10 cellular contexts compared by ENCODE assay signal in the genomic region with DNA sequence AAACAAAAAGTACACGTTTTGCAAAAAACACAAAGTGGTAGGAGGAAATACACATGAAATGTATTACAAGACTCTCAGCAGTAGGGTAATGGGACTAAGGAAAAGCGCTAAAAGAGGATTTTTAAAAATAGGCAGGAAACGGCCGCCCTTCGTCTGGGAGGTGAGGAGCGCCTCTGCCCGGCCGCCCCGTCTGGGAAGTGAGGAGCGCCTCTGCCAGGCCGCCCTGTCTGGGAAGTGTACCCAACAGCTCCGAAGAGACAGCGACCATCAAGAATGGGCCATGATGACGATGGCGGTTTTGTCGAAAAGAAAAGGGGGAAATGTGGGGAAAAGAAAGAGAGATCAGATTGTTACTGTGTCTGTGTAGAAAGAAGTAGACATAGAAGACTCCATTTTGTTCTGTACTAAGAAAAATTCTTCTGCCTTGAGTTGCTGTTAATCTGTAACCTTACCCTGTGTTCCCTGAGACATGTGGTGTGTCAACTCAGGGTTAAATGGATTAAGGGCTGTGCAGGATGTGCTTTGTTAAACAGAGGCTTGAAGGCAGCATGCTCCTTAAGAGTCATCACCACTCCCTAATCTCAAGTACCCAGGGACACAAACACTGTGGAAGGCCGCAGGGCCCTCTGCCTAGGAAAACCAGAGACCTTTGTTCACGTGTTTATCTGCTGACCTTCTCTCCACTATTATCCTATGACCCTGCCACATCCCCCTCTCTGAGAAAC. TPM values are rescaled to one million over a fixed set of nuclear protein-coding genes. Genes with fewer than 3 reads are reported as not detected.
DNase-seq lines count a peak whose midpoint lies in the region; FAIRE-seq and TF ChIP-seq lines count a peak whose summit lies in the region.
"Not testable (repeated sequence)": the region's sequence is repeated elsewhere in the genome, so short reads cannot be mapped to it uniquely, and the experiment has no call there.
"Had no signal": no experiment of that assay in that cellular context is flagged by ENCODE, and none has a peak within 500 bp of the region (broad histone marks: within the 10 kb centered on the region; RNA-seq: fewer than 3 reads in every experiment).

No MANE protein-coding gene starts in this region.

- H3K36me3 Mint-ChIP-seq in nephron progenitor cell (ENCODE audit: low read depth); type B pancreatic cell: not testable (repeated sequence)

- not testable (repeated sequence) for BruUV-seq in A673 (replicated peaks; lab: Mats Ljungman, UMichigan)

- peak overlapping the region; percentile 52 for H3K27ac Mint-ChIP-seq in nephron progenitor cell
- peak overlapping the region; percentile 82 for H3K27ac Mint-ChIP-seq in type B pancreatic cell

- FAIRE-seq in kidney (lab: Jason Lieb, UNC) = not testable (repeated sequence)

- DNase-seq in A673 (ENCODE audit: low spot score) (peak; percentile 60), DMS79 treated with DMSO at 0.1 percent for 48 hours (lab: John Stamatoyannopoulos, UW) (peak; percentile 4), NCI-H82 (lab: John Stamatoyannopoulos, UW) (peak; percentile 87), amniotic epithelial cell (ENCODE audit: low read depth) (peak; percentile 64), kidney (peak; percentile 10)
- DNase-seq in nephron progenitor cell; type B pancreatic cell (ENCODE audit: extremely low spot score, unreplicated experiment): not testable (repeated sequence)

- not testable (repeated sequence) for H3K4me1 ChIP-seq in A673 (ENCODE audit: insufficient read depth, low read length, poor library complexity, severe bottlenecking); esophagus (ENCODE audit: control insufficient read depth in 2 of 2, insufficient read depth in 2 of 2, low read length in 1 of 2); kidney (ENCODE audit: control insufficient read depth in 1 of 2, insufficient read depth in 1 of 2, low read depth in 1 of 2, low read length in 2 of 2)

- H3K9ac ChIP-seq in kidney (ENCODE audit: low read length in 2 of 2) = not testable (repeated sequence)

- peaks cover 16% of the 10 kb centered on the region for H3K4me1 Mint-ChIP-seq in nephron progenitor cell
- not testable (repeated sequence) for H3K4me1 Mint-ChIP-seq in type B pancreatic cell (ENCODE audit: unreplicated experiment)

- WGBS in esophagus, 2 donors = 79 to 86% methylated on average over 13 to 14 of the region's 18 CpGs

- intact Hi-C loops in A673 (cut with micrococcal nuclease; ENCODE audit: unreplicated experiment) = not testable (repeated sequence)
- intact Hi-C loops in kidney (cut with DNase I) = loop anchor here (10.0 kb wide), 1 partner anchor 53 kb away; no protein-coding TSS in a partner anchor

- POLR2A ChIA-PET in A673 (lab: Charles Lee; ENCODE audit: low non-redundant PET) = not testable (repeated sequence)

- not testable (repeated sequence) for H3K36me3 ChIP-seq in A673 (ENCODE audit: insufficient read depth, low read length, poor library complexity, severe bottlenecking); esophagus (ENCODE audit: control insufficient read depth in 2 of 2, insufficient read depth in 2 of 2, low read length in 1 of 2); kidney (ENCODE audit: control insufficient read depth in 1 of 2, insufficient read depth in 2 of 2, low read length in 2 of 2)

- not testable (repeated sequence) for H3K9me3 ChIP-seq in A673 (ENCODE audit: low read depth, low read length, poor library complexity, severe bottlenecking); esophagus (ENCODE audit: control insufficient read depth in 2 of 2, insufficient read depth in 1 of 2, low read depth in 1 of 2, low read length in 1 of 2); kidney (ENCODE audit: control insufficient read depth in 1 of 2, low read length in 2 of 2)

- not testable (repeated sequence) for H3K27me3 ChIP-seq in A673 (replicated peaks; ENCODE audit: insufficient read depth, low read depth, low read length, poor library complexity); esophagus (ENCODE audit: control insufficient read depth in 1 of 2, insufficient read depth in 2 of 2, low read length in 2 of 2)

- not testable (repeated sequence) for H3K9me3 Mint-ChIP-seq in nephron progenitor cell, type B pancreatic cell

- H3K27ac ChIP-seq in A673 (ENCODE audit: low read depth, low read length, poor library complexity, severe bottlenecking); kidney (ENCODE audit: low read depth in 2 of 2, low read length in 2 of 2): not testable (repeated sequence)
- H3K27ac ChIP-seq in esophagus (ENCODE audit: low read depth in 2 of 2, low read length in 1 of 2) = peak overlapping the region; percentile 50 to 64

- H3K4me3 Mint-ChIP-seq in nephron progenitor cell, type B pancreatic cell: not testable (repeated sequence)

- H3K27me3 Mint-ChIP-seq in nephron progenitor cell (ENCODE audit: low read depth, poor library complexity); type B pancreatic cell: not testable (repeated sequence)

- CTCF ChIA-PET in A673 (lab: Charles Lee) = not testable (repeated sequence)

- not testable (repeated sequence) for TF ChIP-seq CTCF in A673 (conservative IDR thresholded peaks at IDR 0.05; ENCODE audit: low read depth, low read length); kidney (IDR thresholded peaks at IDR 0.05; ENCODE audit: borderline replicate concordance, extremely low read depth, insufficient read depth); nephron progenitor cell (IDR thresholded peaks at IDR 0.05); type B pancreatic cell (conservative IDR thresholded peaks at IDR 0.05)

- not testable (repeated sequence) for H3K4me3 ChIP-seq in A673 (ENCODE audit: low read depth, low read length, poor library complexity, severe bottlenecking); esophagus (ENCODE audit: low read depth in 1 of 2, low read length in 2 of 2); kidney (ENCODE audit: low read length in 2 of 2)

RNA-seq across cellular contexts. Expression of a gene that starts 5.2 kb away (rescaled TPM):
- total RNA-seq in A673 (2021) = 0.32 and 0.81 TPM in 2 replicates
- 1 to 10 TPM in 1 of 2 donors, under 1 TPM in 1; 0.66 to 2.3 TPM for polyA plus RNA-seq in esophagus
- total RNA-seq in kidney = 12.2 TPM
- polyA plus RNA-seq in kidney (ENCODE audit: insufficient read depth, low read depth, low replicate concordance) = 1.2 TPM
- 33.4 and 104 TPM in 2 replicates for total RNA-seq in type B pancreatic cell (ENCODE audit: low replicate concordance)
- total RNA-seq: M059J had no signal

RNA-seq across cellular contexts. Expression of a gene that starts 18.5 kb away (rescaled TPM):
- total RNA-seq in A673 (2021) (not detected in 2 replicates), kidney (not detected), type B pancreatic cell (ENCODE audit: low replicate concordance) (not detected in 2 replicates)
- polyA plus RNA-seq in esophagus (1,000 to 10,000 TPM; 3,260 to 6,105 TPM), kidney (ENCODE audit: insufficient read depth, low read depth, low replicate concordance) (3.7 TPM)
- total RNA-seq: M059J, PC-9 had no signal

RNA-seq across cellular contexts. Expression of a gene that starts 24.1 kb away (rescaled TPM):
- total RNA-seq in A673 (2021) (83.1 and 102 TPM in 2 replicates), kidney (167 TPM), type B pancreatic cell (ENCODE audit: low replicate concordance) (134 and 142 TPM in 2 replicates)
- polyA plus RNA-seq in esophagus (100 to 1,000 TPM; 108 to 215 TPM), kidney (ENCODE audit: insufficient read depth, low read depth, low replicate concordance) (534 TPM)

RNA-seq across cellular contexts. Expression of a gene that starts 34.2 kb away (rescaled TPM):
- total RNA-seq in A673 (2021) = not detected in 2 replicates
- 1,000 to 10,000 TPM in 1 of 2 donors, 100 to 1,000 TPM in 1; 405 to 2,874 TPM for polyA plus RNA-seq in esophagus
- 1.3 TPM for total RNA-seq in kidney
- polyA plus RNA-seq in kidney (ENCODE audit: insufficient read depth, low read depth, low replicate concordance) = not detected
- total RNA-seq in type B pancreatic cell (ENCODE audit: low replicate concordance) = 1.8 and 1.9 TPM in 2 replicates
- total RNA-seq: M059J had no signal

RNA-seq across cellular contexts. Expression of a gene that starts 42.2 kb away (rescaled TPM):
- total RNA-seq in A673 (2021) = 642 and 647 TPM in 2 replicates
- polyA plus RNA-seq in esophagus = 100 to 1,000 TPM; 134 to 150 TPM
- total RNA-seq in kidney = 278 TPM
- polyA plus RNA-seq in kidney (ENCODE audit: insufficient read depth, low read depth, low replicate concordance) = 168 TPM
- total RNA-seq in type B pancreatic cell (ENCODE audit: low replicate concordance) = 338 and 451 TPM in 2 replicates
